Comparison of ENCODE assay signal across 21 cellular contexts in genomic region chr4:144302704-144303536, GRCh38.
DNase-seq lines count a peak whose midpoint lies in the region; ATAC-seq, FAIRE-seq and TF ChIP-seq lines count a peak whose summit lies in the region.
"Had no signal": no experiment of that assay in that cellular context is flagged by ENCODE, and none has a peak within 500 bp of the region (broad histone marks: within the 10 kb centered on the region; RNA-seq: fewer than 3 reads in every experiment).

No MANE protein-coding gene starts in this region.

- no peaks in the 10 kb centered on the region for H3K27me3 Mint-ChIP-seq in WTC11 (ENCODE audit: low read depth)

- no peak overlapping the region for H3K23ac ChIP-seq in trophoblast cell (ENCODE audit: low read length)

- DNase-seq in HPDE6-E6E7 (ENCODE audit: extremely low spot score) (peak; percentile 48), WTC11 (ENCODE audit: low spot score) (no peak), trophoblast cell (peak; percentile 60 to 87), COR-L47 (lab: John Stamatoyannopoulos, UW) (no peak), frontal cortex (ENCODE audit: low spot score in 2 of 2) (no peak), NCI-H146 treated with DMSO at 0.1 percent for 48 hours (lab: John Stamatoyannopoulos, UW; ENCODE audit: unreplicated experiment) (no peak)
- no peak for DNase-seq in activated CD8-positive, alpha-beta memory T cell treated with anti-CD3 and anti-CD28 coated beads, Interleukin-2, amount 50 U/mL, for 48 hours
- DNase-seq: DMS 273 treated with DMSO at 0.1 percent for 48 hours; GM23248; HFFc6; Kasumi-1; NCI-H1105; NCI-H1694 treated with DMSO at 0.1 percent for 48 hours; NCI-H526 treated with DMSO at 0.1 percent for 48 hours; NK-92 treated with Interleukin-12 subunit alpha and Interleukin-12 subunit beta, amount 100 ng/mL, for 24 hours; RPMI8226 had no signal

- H3K9ac ChIP-seq in trophoblast cell (ENCODE audit: low read length), result no peak overlapping the region
- H3K9ac ChIP-seq: BLaER1 treated with 17β-estradiol and CSF1 and Interleukin-3, amounts not matched to agents 10 nM and 100 nM; GM23248 had no signal

- no peak overlapping the region for H3K18ac ChIP-seq in trophoblast cell (ENCODE audit: low read length)

- H3K27me3 ChIP-seq in trophoblast cell (ENCODE audit: insufficient read depth, low read length), result no peaks in the 10 kb centered on the region
- H3K27me3 ChIP-seq: BLaER1 treated with 17β-estradiol and CSF1 and Interleukin-3, amounts not matched to agents 10 nM and 100 nM; SJSA1 had no signal

- no CpG with 5 or more reads among the region's 7 CpGs for WGBS in trophoblast cell (ENCODE audit: extremely low coverage, insufficient coverage, insufficient read length)

- no peak for TF ChIP-seq CTCF in WTC11 (IDR thresholded peaks at IDR 0.05)

- ATAC-seq in WTC11 (peak; percentile 58), esophagus mucosa (peak; percentile 79)
- ATAC-seq: A549 had no signal

- H3K27ac ChIP-seq in trophoblast cell (ENCODE audit: low read depth, low read length), result no peak overlapping the region
- H3K27ac ChIP-seq: A549; BLaER1 treated with 17β-estradiol and CSF1 and Interleukin-3, amounts not matched to agents 10 nM and 100 nM; GM23248; SJSA1 had no signal

- H4K91ac ChIP-seq in trophoblast cell (ENCODE audit: low read depth, low read length), result no peak overlapping the region

- H3K36me3 Mint-ChIP-seq in WTC11, result no peaks in the 10 kb centered on the region

- no peaks in the 10 kb centered on the region for H3K36me3 ChIP-seq in trophoblast cell (ENCODE audit: control insufficient read depth in 1 of 2, insufficient read depth in 2 of 2, low read length in 2 of 2)
- H3K36me3 ChIP-seq: BLaER1 treated with 17β-estradiol and CSF1 and Interleukin-3, amounts not matched to agents 10 nM and 100 nM; SJSA1 had no signal

- H4K8ac ChIP-seq in trophoblast cell (ENCODE audit: low read depth, low read length), result no peak overlapping the region

- no peak overlapping the region for H3K4ac ChIP-seq in trophoblast cell (ENCODE audit: low read depth, low read length)

- H3K9me3 ChIP-seq in trophoblast cell (ENCODE audit: insufficient read depth, low read depth, low read length), result no peaks in the 10 kb centered on the region
- H3K9me3 ChIP-seq: A549; BLaER1 treated with 17β-estradiol and CSF1 and Interleukin-3, amounts not matched to agents 10 nM and 100 nM; SJSA1 had no signal

- H2AFZ ChIP-seq in trophoblast cell (ENCODE audit: insufficient read depth, low read length, poor library complexity), result no peak overlapping the region
- H2AFZ ChIP-seq: GM23248 had no signal

- no peaks in the 10 kb centered on the region for H3K79me1 ChIP-seq in trophoblast cell (ENCODE audit: low read length)

- H2BK12ac ChIP-seq in trophoblast cell (ENCODE audit: low read length), result no peak overlapping the region

- peaks cover 17% of the 10 kb centered on the region for H3K4me1 Mint-ChIP-seq in WTC11

- no peak overlapping the region for H2BK120ac ChIP-seq in trophoblast cell (ENCODE audit: insufficient read depth, low read length, poor library complexity)

- peaks cover 0 to 6% of the 10 kb centered on the region in 2 experiments for H3K4me1 ChIP-seq in trophoblast cell (ENCODE audit: control insufficient read depth in 1 of 2, insufficient read depth in 2 of 2, low read length in 2 of 2)
- H3K4me1 ChIP-seq: A549; BLaER1 treated with 17β-estradiol and CSF1 and Interleukin-3, amounts not matched to agents 10 nM and 100 nM; SJSA1 had no signal

- no peak overlapping the region for H2BK5ac ChIP-seq in trophoblast cell (ENCODE audit: low read depth, low read length, poor library complexity)

- H3K79me2 ChIP-seq in trophoblast cell (ENCODE audit: control insufficient read depth, insufficient read depth, low read length, poor library complexity), result no peaks in the 10 kb centered on the region

- no peak for FAIRE-seq in frontal cortex (lab: Jason Lieb, UNC)
- FAIRE-seq: A549, GM12892 had no signal

- no peak overlapping the region for H3K14ac ChIP-seq in trophoblast cell (ENCODE audit: low read length)

- no peak overlapping the region for H2AK5ac ChIP-seq in trophoblast cell (ENCODE audit: low read length)

- no peak overlapping the region for H3K4me3 Mint-ChIP-seq in WTC11
- H3K4me3 Mint-ChIP-seq: HFFc6 had no signal

- no peak overlapping the region for H3K4me2 ChIP-seq in trophoblast cell (ENCODE audit: low read length)
- H3K4me2 ChIP-seq: A549; BLaER1 treated with 17β-estradiol and CSF1 and Interleukin-3, amounts not matched to agents 10 nM and 100 nM had no signal

- H3K4me3 ChIP-seq in trophoblast cell (ENCODE audit: low read depth, low read length), result no peak overlapping the region
- H3K4me3 ChIP-seq: A549; BLaER1 treated with 17β-estradiol and CSF1 and Interleukin-3, amounts not matched to agents 10 nM and 100 nM; GM23248; SJSA1 had no signal

- CTCF ChIA-PET in WTC11 (lab: Charles Lee), result no interaction called here

- peak overlapping the region; percentile 79 for H3K27ac Mint-ChIP-seq in WTC11
- H3K27ac Mint-ChIP-seq: HFFc6 had no signal

- POLR2A ChIA-PET in WTC11 (lab: Charles Lee), result no interaction called here

- no peak overlapping the region for H4K12ac ChIP-seq in trophoblast cell (ENCODE audit: low read depth, low read length)

- 0 out of 2 replicates have a peak, but pooled peaks cover 4% of the 10 kb centered on the region for H3K9me3 Mint-ChIP-seq in WTC11

TF ChIP-seq in WTC11, 78 proteins besides CTCF, POLR2A, EP300 and RAD21:
- TF ChIP-seq PRRX2 (CRISPR knock-in tag; IDR thresholded peaks at IDR 0.05) (no peak), ATF1 (CRISPR knock-in tag; IDR thresholded peaks at IDR 0.05) (no peak), TCF7 (CRISPR knock-in tag; IDR thresholded peaks at IDR 0.05; ENCODE audit: low read depth) (no peak), PREB (CRISPR knock-in tag; IDR thresholded peaks at IDR 0.05; ENCODE audit: borderline replicate concordance) (no peak), STAT6 (CRISPR knock-in tag; conservative IDR thresholded peaks at IDR 0.05; ENCODE audit: low read depth) (no peak)
TF ChIP-seq in WTC11: peak in this region for 0.

Comparison
In these comparisons a context has a peak if more than half of its experiments do, and no peak if none do; other contexts are left out.
1. DNase-seq: peak in HPDE6-E6E7 (single experiment) and trophoblast cell (2 of 2); none in WTC11 (single experiment), COR-L47 (single experiment), frontal cortex (0 of 2), activated CD8-positive, alpha-beta memory T cell treated with anti-CD3 and anti-CD28 coated beads, Interleukin-2, amount 50 U/mL, for 48 hours (single experiment) and NCI-H146 treated with DMSO at 0.1 percent for 48 hours (single experiment).